ENCODE assay signal across 1 cellular context in genomic region chr17:43211480-43212402, GRCh38.
TF ChIP-seq lines count a peak whose summit lies in the region.

Gene TMEM106A, plus strand, starts transcription at chr17:43211875. Its CDS starts 1,167 bp downstream, at chr17:43213042.

TF ChIP-seq in HepG2, 621 proteins besides CTCF, POLR2A, EP300 and RAD21 (continued from another document and continues in another):
- TF ChIP-seq, protein P1, sequence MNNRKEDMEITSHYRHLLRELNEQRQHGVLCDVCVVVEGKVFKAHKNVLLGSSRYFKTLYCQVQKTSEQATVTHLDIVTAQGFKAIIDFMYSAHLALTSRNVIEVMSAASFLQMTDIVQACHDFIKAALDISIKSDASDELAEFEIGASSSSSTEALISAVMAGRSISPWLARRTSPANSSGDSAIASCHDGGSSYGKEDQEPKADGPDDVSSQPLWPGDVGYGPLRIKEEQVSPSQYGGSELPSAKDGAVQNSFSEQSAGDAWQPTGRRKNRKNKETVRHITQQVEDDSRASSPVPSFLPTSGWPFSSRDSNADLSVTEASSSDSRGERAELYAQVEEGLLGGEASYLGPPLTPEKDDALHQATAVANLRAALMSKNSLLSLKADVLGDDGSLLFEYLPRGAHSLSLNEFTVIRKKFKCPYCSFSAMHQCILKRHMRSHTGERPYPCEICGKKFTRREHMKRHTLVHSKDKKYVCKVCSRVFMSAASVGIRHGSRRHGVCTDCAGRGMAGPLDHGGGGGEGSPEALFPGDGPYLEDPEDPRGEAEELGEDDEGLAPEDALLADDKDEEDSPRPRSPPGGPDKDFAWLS (CRISPR knock-in tag; IDR thresholded peaks at IDR 0.05; ENCODE audit: borderline replicate concordance) = no peak
- TF ChIP-seq CHCHD3 (CRISPR knock-in tag; IDR thresholded peaks at IDR 0.05) (no peak), SAP130 (CRISPR knock-in tag; IDR thresholded peaks at IDR 0.05; ENCODE audit: low read depth) (peak; percentile 69), ATF2 (CRISPR knock-in tag; IDR thresholded peaks at IDR 0.05) (no peak), ZNF678 (CRISPR knock-in tag; IDR thresholded peaks at IDR 0.05) (no peak), KMT2A (CRISPR knock-in tag; IDR thresholded peaks at IDR 0.05) (0 out of 2 replicates have a peak, but pooled peaks have one; percentile 7), TGIF2 (CRISPR knock-in tag; IDR thresholded peaks at IDR 0.05) (0 out of 2 replicates have a peak, but pooled peaks have one; percentile 13), PCBP2 (optimal IDR thresholded peaks at IDR 0.05; ENCODE audit: low read depth, low read length, poor library complexity, severe bottlenecking) (no peak), NONO (IDR thresholded peaks at IDR 0.05) (no peak), NONO (CRISPR knock-in tag; conservative IDR thresholded peaks at IDR 0.05) (no peak), HNRNPK (IDR thresholded peaks at IDR 0.05; ENCODE audit: low read depth, low read length, poor library complexity, severe bottlenecking) (no peak), ZEB1 (IDR thresholded peaks at IDR 0.05; ENCODE audit: insufficient replicate concordance, low read depth) (no peak), ZNF878 (CRISPR knock-in tag; IDR thresholded peaks at IDR 0.05) (peak; percentile 84; the same call in 1 of the 2 replicates), AGO2 (optimal IDR thresholded peaks at IDR 0.05; ENCODE audit: low read depth, low read length) (peak; percentile 96), MLXIP (CRISPR knock-in tag; IDR thresholded peaks at IDR 0.05; ENCODE audit: borderline replicate concordance) (no peak), ZSCAN20 (CRISPR knock-in tag; IDR thresholded peaks at IDR 0.05; ENCODE audit: borderline replicate concordance) (peak; percentile 77; the same call in 1 of the 2 replicates), ZSCAN12 (CRISPR knock-in tag; IDR thresholded peaks at IDR 0.05) (0 out of 2 replicates have a peak, but pooled peaks have one; percentile 71), TBX2 (CRISPR knock-in tag; IDR thresholded peaks at IDR 0.05; ENCODE audit: borderline replicate concordance) (peak; percentile 79; the same call in 1 of the 2 replicates), ZNF891 (CRISPR knock-in tag; IDR thresholded peaks at IDR 0.05) (peak; percentile 98), SOX13 (IDR thresholded peaks at IDR 0.05) (no peak), SOX13 (CRISPR knock-in tag; conservative IDR thresholded peaks at IDR 0.05 in 1 of 2, IDR thresholded peaks at IDR 0.05 in 1 of 2) (peak in 1 of 2 experiments; percentile 11; a peak in 1 of 4 replicates), CERS6 (CRISPR knock-in tag; IDR thresholded peaks at IDR 0.05) (no peak), ZNF12 (CRISPR knock-in tag; IDR thresholded peaks at IDR 0.05) (no peak), ZNF629 (CRISPR knock-in tag; conservative IDR thresholded peaks at IDR 0.05) (no peak; the same call in 1 of the 2 replicates), REST (IDR thresholded peaks at IDR 0.05; ENCODE audit: borderline replicate concordance in 1 of 2, low read depth in 1 of 2, low read length in 2 of 2) (peak in 1 of 2 experiments; percentile 24; a peak in 1 of 4 replicates), JUN (CRISPR knock-in tag; IDR thresholded peaks at IDR 0.05) (no peak), ZNF766 (CRISPR knock-in tag; IDR thresholded peaks at IDR 0.05; ENCODE audit: borderline replicate concordance) (no peak), ZNF616 (CRISPR knock-in tag; IDR thresholded peaks at IDR 0.05; ENCODE audit: low read depth) (peak; percentile 32; the same call in 1 of the 2 replicates), FOXP1 (IDR thresholded peaks at IDR 0.05) (no peak), FOXP1 (CRISPR knock-in tag; IDR thresholded peaks at IDR 0.05) (no peak), ZMYM2 (CRISPR knock-in tag; IDR thresholded peaks at IDR 0.05) (no peak), ZNF274 (CRISPR knock-in tag; IDR thresholded peaks at IDR 0.05) (peak; percentile 84; the same call in 1 of the 2 replicates), ZBTB20 (CRISPR knock-in tag; IDR thresholded peaks at IDR 0.05; ENCODE audit: borderline replicate concordance, low read depth) (no peak; the same call in 1 of the 2 replicates), ZNF740 (CRISPR knock-in tag; IDR thresholded peaks at IDR 0.05) (peak; percentile 38; the same call in 1 of the 2 replicates)
- TF ChIP-seq, protein P2, sequence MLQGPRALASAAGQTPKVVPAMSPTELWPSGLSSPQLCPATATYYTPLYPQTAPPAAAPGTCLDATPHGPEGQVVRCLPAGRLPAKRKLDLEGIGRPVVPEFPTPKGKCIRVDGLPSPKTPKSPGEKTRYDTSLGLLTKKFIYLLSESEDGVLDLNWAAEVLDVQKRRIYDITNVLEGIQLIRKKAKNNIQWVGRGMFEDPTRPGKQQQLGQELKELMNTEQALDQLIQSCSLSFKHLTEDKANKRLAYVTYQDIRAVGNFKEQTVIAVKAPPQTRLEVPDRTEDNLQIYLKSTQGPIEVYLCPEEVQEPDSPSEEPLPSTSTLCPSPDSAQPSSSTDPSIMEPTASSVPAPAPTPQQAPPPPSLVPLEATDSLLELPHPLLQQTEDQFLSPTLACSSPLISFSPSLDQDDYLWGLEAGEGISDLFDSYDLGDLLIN (CRISPR knock-in tag; IDR thresholded peaks at IDR 0.05; ENCODE audit: borderline replicate concordance) = no peak
- TF ChIP-seq, protein P3, sequence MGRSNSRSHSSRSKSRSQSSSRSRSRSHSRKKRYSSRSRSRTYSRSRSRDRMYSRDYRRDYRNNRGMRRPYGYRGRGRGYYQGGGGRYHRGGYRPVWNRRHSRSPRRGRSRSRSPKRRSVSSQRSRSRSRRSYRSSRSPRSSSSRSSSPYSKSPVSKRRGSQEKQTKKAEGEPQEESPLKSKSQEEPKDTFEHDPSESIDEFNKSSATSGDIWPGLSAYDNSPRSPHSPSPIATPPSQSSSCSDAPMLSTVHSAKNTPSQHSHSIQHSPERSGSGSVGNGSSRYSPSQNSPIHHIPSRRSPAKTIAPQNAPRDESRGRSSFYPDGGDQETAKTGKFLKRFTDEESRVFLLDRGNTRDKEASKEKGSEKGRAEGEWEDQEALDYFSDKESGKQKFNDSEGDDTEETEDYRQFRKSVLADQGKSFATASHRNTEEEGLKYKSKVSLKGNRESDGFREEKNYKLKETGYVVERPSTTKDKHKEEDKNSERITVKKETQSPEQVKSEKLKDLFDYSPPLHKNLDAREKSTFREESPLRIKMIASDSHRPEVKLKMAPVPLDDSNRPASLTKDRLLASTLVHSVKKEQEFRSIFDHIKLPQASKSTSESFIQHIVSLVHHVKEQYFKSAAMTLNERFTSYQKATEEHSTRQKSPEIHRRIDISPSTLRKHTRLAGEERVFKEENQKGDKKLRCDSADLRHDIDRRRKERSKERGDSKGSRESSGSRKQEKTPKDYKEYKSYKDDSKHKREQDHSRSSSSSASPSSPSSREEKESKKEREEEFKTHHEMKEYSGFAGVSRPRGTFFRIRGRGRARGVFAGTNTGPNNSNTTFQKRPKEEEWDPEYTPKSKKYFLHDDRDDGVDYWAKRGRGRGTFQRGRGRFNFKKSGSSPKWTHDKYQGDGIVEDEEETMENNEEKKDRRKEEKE (IDR thresholded peaks at IDR 0.05) = no peak
- TF ChIP-seq, protein P4, sequence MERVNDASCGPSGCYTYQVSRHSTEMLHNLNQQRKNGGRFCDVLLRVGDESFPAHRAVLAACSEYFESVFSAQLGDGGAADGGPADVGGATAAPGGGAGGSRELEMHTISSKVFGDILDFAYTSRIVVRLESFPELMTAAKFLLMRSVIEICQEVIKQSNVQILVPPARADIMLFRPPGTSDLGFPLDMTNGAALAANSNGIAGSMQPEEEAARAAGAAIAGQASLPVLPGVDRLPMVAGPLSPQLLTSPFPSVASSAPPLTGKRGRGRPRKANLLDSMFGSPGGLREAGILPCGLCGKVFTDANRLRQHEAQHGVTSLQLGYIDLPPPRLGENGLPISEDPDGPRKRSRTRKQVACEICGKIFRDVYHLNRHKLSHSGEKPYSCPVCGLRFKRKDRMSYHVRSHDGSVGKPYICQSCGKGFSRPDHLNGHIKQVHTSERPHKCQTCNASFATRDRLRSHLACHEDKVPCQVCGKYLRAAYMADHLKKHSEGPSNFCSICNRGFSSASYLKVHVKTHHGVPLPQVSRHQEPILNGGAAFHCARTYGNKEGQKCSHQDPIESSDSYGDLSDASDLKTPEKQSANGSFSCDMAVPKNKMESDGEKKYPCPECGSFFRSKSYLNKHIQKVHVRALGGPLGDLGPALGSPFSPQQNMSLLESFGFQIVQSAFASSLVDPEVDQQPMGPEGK (CRISPR knock-in tag; IDR thresholded peaks at IDR 0.05) = peak; percentile 88
- TF ChIP-seq, protein P5, sequence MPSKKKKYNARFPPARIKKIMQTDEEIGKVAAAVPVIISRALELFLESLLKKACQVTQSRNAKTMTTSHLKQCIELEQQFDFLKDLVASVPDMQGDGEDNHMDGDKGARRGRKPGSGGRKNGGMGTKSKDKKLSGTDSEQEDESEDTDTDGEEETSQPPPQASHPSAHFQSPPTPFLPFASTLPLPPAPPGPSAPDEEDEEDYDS (CRISPR knock-in tag; IDR thresholded peaks at IDR 0.05) = peak; percentile 66
- TF ChIP-seq, protein P6, sequence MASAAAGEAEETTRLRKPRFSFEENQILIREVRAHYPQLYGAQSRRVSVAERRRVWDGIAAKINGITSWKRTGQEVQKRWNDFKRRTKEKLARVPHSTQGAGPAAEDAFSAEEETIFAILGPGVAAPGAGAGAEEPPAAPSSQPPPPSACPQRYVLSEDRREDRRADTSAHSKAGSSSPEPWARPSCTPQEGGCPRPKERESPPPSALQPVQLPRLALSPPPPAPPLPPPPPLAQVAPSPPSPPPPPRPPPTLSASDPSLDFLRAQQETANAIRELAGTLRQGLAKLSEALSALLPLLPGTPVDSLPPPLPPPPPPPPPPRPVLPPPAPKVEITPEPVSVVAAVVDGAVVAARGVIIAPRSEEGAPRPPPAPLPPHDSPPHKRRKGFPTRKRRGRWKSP (CRISPR knock-in tag; IDR thresholded peaks at IDR 0.05) = peak; percentile 76; the same call in 1 of the 2 replicates
- TF ChIP-seq, protein P7, sequence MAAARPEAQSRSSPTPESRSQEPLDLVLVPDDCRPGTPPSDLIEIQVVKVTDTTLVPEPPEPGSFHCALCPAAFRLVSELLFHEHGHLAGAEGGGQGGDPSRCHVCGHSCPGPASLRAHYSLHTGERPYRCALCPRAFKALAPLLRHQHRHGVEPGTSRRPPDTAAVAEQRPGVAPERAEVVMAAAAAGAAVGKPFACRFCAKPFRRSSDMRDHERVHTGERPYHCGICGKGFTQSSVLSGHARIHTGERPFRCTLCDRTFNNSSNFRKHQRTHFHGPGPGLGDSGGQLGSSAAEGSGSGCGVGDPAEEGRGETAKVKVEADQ (CRISPR knock-in tag; IDR thresholded peaks at IDR 0.05; ENCODE audit: borderline replicate concordance) = no peak
